In genomic region chr4:2991243-2991642, GRCh38 we compare ENCODE assay signal across 22 cellular contexts.
"Had no signal": no experiment of that assay in that cellular context is flagged by ENCODE, and none has a peak within 500 bp of the region (broad histone marks: within the 10 kb centered on the region; RNA-seq: fewer than 3 reads in every experiment).

No MANE protein-coding gene starts in this region.

- H3K27ac ChIP-seq: left ventricle myocardium inferior, ovary, right atrium auricular region, right lobe of liver, tibial nerve, uterus had no signal

- H3K27me3 ChIP-seq: ovary, right atrium auricular region, right lobe of liver, tibial nerve, uterus had no signal

- H3K4me3 ChIP-seq: left ventricle myocardium inferior, lung, mucosa of descending colon, ovary, right atrium auricular region, right lobe of liver, smooth muscle cell, tibial nerve, uterus had no signal

- ATAC-seq: mucosa of descending colon; naive thymus-derived CD4-positive, alpha-beta T cell; natural killer cell treated with Interleukin-12 subunit alpha and Interleukin-12 subunit beta and Interleukin-15 and Interleukin-18, amount 100 ng/mL, for 72 hours; right lobe of liver; stimulated activated memory B cell treated with anti-CD40 and anti-IgM and Interleukin-4, amounts not matched to agents 10 μg/mL and 1 μg/mL and 100 μg/mL, for 72 hours; stimulated activated naive CD8-positive, alpha-beta T cell treated with anti-CD3 and anti-CD28 coated beads, Interleukin-15, amount 100 ng/mL, for 72 hours had no signal

- H3K9me3 ChIP-seq: left ventricle myocardium inferior, mucosa of descending colon, ovary, right atrium auricular region, right lobe of liver, tibial nerve, uterus had no signal

- DNase-seq: hypothalamus; immature natural killer cell; left ventricle myocardium inferior; midbrain; mucosa of descending colon; naive thymus-derived CD4-positive, alpha-beta T cell; ovary; right lobe of liver; stimulated activated CD4-positive, alpha-beta T cell treated with anti-CD3 and anti-CD28 coated beads, Interleukin-1b, Interleukin-23, amount 100 ng/mL, for 48 hours; stimulated activated CD4-positive, alpha-beta T cell treated with anti-CD3 and anti-CD28 coated beads, Interleukin-2, amount 100 ng/mL, for 48 hours; stimulated activated CD4-positive, alpha-beta T cell treated with anti-CD3 and anti-CD28 coated beads, Interleukin-4, amount 100 ng/mL, for 4 hours; stimulated activated CD8-positive, alpha-beta memory T cell treated with anti-CD3 and anti-CD28 coated beads, Interleukin-4, amount 100 ng/mL, for 48 hours; stimulated activated naive CD4-positive, alpha-beta T cell treated with Interleukin-2 at 50 U/mL for 16 hours; stimulated activated naive CD8-positive, alpha-beta T cell treated with anti-CD3 and anti-CD28 coated beads, Interleukin-15, amount 100 ng/mL, for 72 hours; substantia nigra; uterus had no signal

- H3K36me3 ChIP-seq: ovary, right atrium auricular region, right lobe of liver, uterus had no signal
